In the genomic region with DNA sequence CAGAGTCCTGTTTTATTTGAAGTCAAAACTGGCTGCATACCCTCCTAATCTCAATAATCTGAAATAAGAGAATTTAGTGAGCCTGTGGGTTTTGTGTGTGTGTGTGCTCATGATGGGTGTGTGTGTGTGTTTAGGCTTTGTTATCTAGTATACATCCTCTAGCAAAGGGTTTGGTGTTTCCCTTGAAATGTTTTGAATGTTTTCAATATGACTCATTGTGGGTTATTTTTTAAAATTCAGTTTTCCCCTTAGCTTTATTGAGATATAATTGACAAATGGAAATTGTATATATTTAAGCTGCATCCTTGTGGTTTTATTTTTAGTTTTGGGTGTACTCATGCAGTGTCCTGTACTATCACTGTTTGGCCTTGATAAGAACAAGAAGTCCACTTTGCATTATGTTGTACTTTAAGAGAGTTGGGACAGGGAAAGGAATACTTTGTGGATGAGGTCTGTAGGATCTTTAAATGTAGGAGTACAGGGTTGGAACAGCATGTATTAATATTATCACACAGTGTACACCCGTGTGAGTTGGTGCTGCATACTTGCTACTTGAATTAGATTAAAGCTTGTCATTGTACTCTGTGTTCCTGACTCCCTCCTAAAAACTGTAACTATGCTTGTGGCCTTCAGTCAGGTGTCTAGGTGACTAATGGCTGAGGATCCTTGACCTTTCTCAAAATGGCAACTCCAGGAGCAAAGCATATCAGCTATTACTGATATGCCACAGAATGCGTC, we compare ENCODE assay signal across 8 cellular contexts. TPM values are rescaled to one million over a fixed set of nuclear protein-coding genes. Genes with fewer than 3 reads are reported as not detected.
DNase-seq lines count a peak whose midpoint lies in the region; ATAC-seq and TF ChIP-seq lines count a peak whose summit lies in the region.

No MANE protein-coding gene starts in this region.

- H3K9me3 ChIP-seq in SJSA1 (replicated peaks): no peaks in the 10 kb centered on the region
- H3K9me3 ChIP-seq in effector memory CD4-positive, alpha-beta T cell (ENCODE audit: control insufficient read depth, low read length): no peaks in the 10 kb centered on the region

- H3K4me3 ChIP-seq in SJSA1 (no peak overlapping the region), fibroblast of pulmonary artery (replicated peaks; ENCODE audit: low read depth, low read length) (no peak overlapping the region)
- H3K4me3 ChIP-seq in effector memory CD4-positive, alpha-beta T cell (ENCODE audit: insufficient read depth, low read depth, low read length, poor library complexity, severe bottlenecking): no peak overlapping the region

- ATAC-seq in stimulated activated naive CD8-positive, alpha-beta T cell treated with anti-CD3 and anti-CD28 coated beads, Interleukin-15, amount 100 ng/mL, for 72 hours: peak; percentile 94
- ATAC-seq in GM19467 (IDR thresholded peaks at IDR 0.05; ENCODE audit: unreplicated experiment): no peak

- peaks cover 37% of the 10 kb centered on the region for H3K36me3 ChIP-seq in SJSA1
- no peaks in the 10 kb centered on the region for H3K36me3 ChIP-seq in effector memory CD4-positive, alpha-beta T cell (ENCODE audit: control insufficient read depth, insufficient read depth, low read length)

- TF ChIP-seq CTCF in fibroblast of pulmonary artery (IDR thresholded peaks at IDR 0.05; ENCODE audit: low read length, missing control alignments): no peak

- peak; percentile 43 for DNase-seq in activated naive CD4-positive, alpha-beta T cell treated with anti-CD3 and anti-CD28 coated beads, Interleukin-2, amount 10 ng/mL, durations not matched to agents 7 days and 5 days
- no peak for DNase-seq in activated naive CD4-positive, alpha-beta T cell treated with Interleukin-2 at 50 U/mL for 16 hours
- peak in 1 of 2 experiments; percentile 80 for DNase-seq in SJSA1 (ENCODE audit: low read depth in 1 of 2, low spot score in 2 of 2)
- peak; percentile 85 for DNase-seq in fibroblast of pulmonary artery (ENCODE audit: low read depth)
- peak; percentile 6 to 17 for DNase-seq in stimulated activated naive CD8-positive, alpha-beta T cell treated with anti-CD3 and anti-CD28 coated beads, Interleukin-15, amount 100 ng/mL, for 72 hours
- no peak for DNase-seq in NCI-H2107 treated with DMSO at 0.1 percent for 48 hours (lab: John Stamatoyannopoulos, UW; ENCODE audit: unreplicated experiment)
- no peak for DNase-seq in effector memory CD4-positive, alpha-beta T cell

- H3K4me3 Mint-ChIP-seq in activated naive CD4-positive, alpha-beta T cell treated with anti-CD3 and anti-CD28 coated beads, Interleukin-2, amount 10 ng/mL, durations not matched to agents 7 days and 5 days: peak overlapping the region; percentile 54
- H3K4me3 Mint-ChIP-seq in stimulated activated naive CD8-positive, alpha-beta T cell treated with anti-CD3 and anti-CD28 coated beads, Interleukin-15, amount 100 ng/mL, for 72 hours: peak overlapping the region; percentile 54 to 71

- H3K9me3 Mint-ChIP-seq in activated naive CD4-positive, alpha-beta T cell treated with anti-CD3 and anti-CD28 coated beads, Interleukin-2, amount 10 ng/mL, durations not matched to agents 7 days and 5 days: no peaks in the 10 kb centered on the region
- no peaks in the 10 kb centered on the region for H3K9me3 Mint-ChIP-seq in stimulated activated naive CD8-positive, alpha-beta T cell treated with anti-CD3 and anti-CD28 coated beads, Interleukin-15, amount 100 ng/mL, for 72 hours

- CTCF ChIA-PET in activated naive CD4-positive, alpha-beta T cell treated with anti-CD3 and anti-CD28 coated beads, Interleukin-2, amount 10 ng/mL, durations not matched to agents 7 days and 5 days (lab: Charles Lee): interaction anchor here (0.8 to 2.1 kb wide), 7 partner anchors 9 to 176 kb away, joined by 3 to 7 read pairs (median 3); no protein-coding TSS in a partner anchor

- peaks cover 48% of the 10 kb centered on the region for H3K4me1 Mint-ChIP-seq in activated naive CD4-positive, alpha-beta T cell treated with anti-CD3 and anti-CD28 coated beads, Interleukin-2, amount 10 ng/mL, durations not matched to agents 7 days and 5 days
- peaks cover 41% of the 10 kb centered on the region for H3K4me1 Mint-ChIP-seq in stimulated activated naive CD8-positive, alpha-beta T cell treated with anti-CD3 and anti-CD28 coated beads, Interleukin-15, amount 100 ng/mL, for 72 hours

- peaks cover 3% of the 10 kb centered on the region for H3K36me3 Mint-ChIP-seq in activated naive CD4-positive, alpha-beta T cell treated with anti-CD3 and anti-CD28 coated beads, Interleukin-2, amount 10 ng/mL, durations not matched to agents 7 days and 5 days

- H3K4me1 ChIP-seq in SJSA1 (replicated peaks): peaks cover 26% of the 10 kb centered on the region
- H3K4me1 ChIP-seq in effector memory CD4-positive, alpha-beta T cell (ENCODE audit: control insufficient read depth, insufficient read depth, low read length, poor library complexity, severe bottlenecking): peaks cover 15% of the 10 kb centered on the region

- peak overlapping the region; percentile 68 for H3K27ac ChIP-seq in SJSA1
- H3K27ac ChIP-seq in effector memory CD4-positive, alpha-beta T cell (ENCODE audit: insufficient read depth, low read length, poor library complexity, severe bottlenecking): no peak overlapping the region

- no peaks in the 10 kb centered on the region for H3K27me3 Mint-ChIP-seq in activated naive CD4-positive, alpha-beta T cell treated with anti-CD3 and anti-CD28 coated beads, Interleukin-2, amount 10 ng/mL, durations not matched to agents 7 days and 5 days
- H3K27me3 Mint-ChIP-seq in stimulated activated naive CD8-positive, alpha-beta T cell treated with anti-CD3 and anti-CD28 coated beads, Interleukin-15, amount 100 ng/mL, for 72 hours: no peaks in the 10 kb centered on the region

- H3K27ac Mint-ChIP-seq in activated naive CD4-positive, alpha-beta T cell treated with anti-CD3 and anti-CD28 coated beads, Interleukin-2, amount 10 ng/mL, durations not matched to agents 7 days and 5 days: peak overlapping the region; percentile 81
- H3K27ac Mint-ChIP-seq in stimulated activated naive CD8-positive, alpha-beta T cell treated with anti-CD3 and anti-CD28 coated beads, Interleukin-15, amount 100 ng/mL, for 72 hours: peak overlapping the region; percentile 28 to 92

- no peaks in the 10 kb centered on the region for H3K27me3 ChIP-seq in SJSA1 (replicated peaks)
- H3K27me3 ChIP-seq in effector memory CD4-positive, alpha-beta T cell (replicated peaks; ENCODE audit: control insufficient read depth, insufficient read depth, low read length, poor library complexity, severe bottlenecking): no peaks in the 10 kb centered on the region

RNA-seq across cellular contexts. Expression of gene VCL, which starts 58.3 kb away (rescaled TPM):
- 313 and 378 TPM in 2 replicates for total RNA-seq in SJSA1 (2014; rRNA removed; shearing (Covaris generic))

Comparison
In these comparisons a context has a peak if more than half of its experiments do, and no peak if none do; other contexts are left out.
1. DNase-seq: peak in activated naive CD4-positive, alpha-beta T cell treated with anti-CD3 and anti-CD28 coated beads, Interleukin-2, amount 10 ng/mL, durations not matched to agents 7 days and 5 days (single experiment), fibroblast of pulmonary artery (single experiment) and stimulated activated naive CD8-positive, alpha-beta T cell treated with anti-CD3 and anti-CD28 coated beads, Interleukin-15, amount 100 ng/mL, for 72 hours (2 of 2); none in activated naive CD4-positive, alpha-beta T cell treated with Interleukin-2 at 50 U/mL for 16 hours (single experiment), NCI-H2107 treated with DMSO at 0.1 percent for 48 hours (single experiment) and effector memory CD4-positive, alpha-beta T cell (0 of 3).